In the genomic region with DNA sequence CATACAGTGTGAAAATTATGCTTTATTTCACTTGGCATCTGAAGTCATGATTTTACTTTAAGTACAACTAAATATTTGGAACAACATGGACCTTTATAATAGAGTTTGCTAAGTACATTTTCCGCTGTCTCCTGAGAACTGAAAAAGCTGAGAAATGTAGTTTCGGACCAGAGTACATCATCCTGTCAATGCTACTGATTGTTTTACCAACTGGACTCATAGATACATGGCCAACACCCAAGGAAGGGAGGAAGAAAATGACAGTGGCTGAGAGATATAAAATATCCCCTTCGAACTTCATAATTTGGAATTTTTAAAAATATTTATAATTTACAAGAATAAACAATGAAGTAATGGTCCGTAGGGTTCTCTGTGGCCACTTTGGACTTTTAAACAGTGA, we compare ENCODE assay signal across 24 cellular contexts.
"Had no signal": no experiment of that assay in that cellular context is flagged by ENCODE, and none has a peak within 500 bp of the region (broad histone marks: within the 10 kb centered on the region; RNA-seq: fewer than 3 reads in every experiment).

No MANE protein-coding gene starts in this region.

- ATAC-seq: HepG2, K562, Panc1, PC-3, SK-N-SH treated with all-trans-retinoic acid at 6 μM for 48 hours had no signal

- H3K4me1 Mint-ChIP-seq: IgD-negative memory B cell had no signal

- H3K27me3 ChIP-seq: SJCRH30 had no signal

- H3K27ac ChIP-seq: KMS-11, RWPE1, SJCRH30 had no signal

- H3K4me3 ChIP-seq: K562, SJCRH30 had no signal

- H3K36me3 ChIP-seq: SJCRH30 had no signal

- H3K36me3 Mint-ChIP-seq: IgD-negative memory B cell had no signal

- DNase-seq: Kasumi-1, MM.1S, NCI-H1092 treated with DMSO at 0.1 percent for 48 hours, NCI-H1436, NCI-H187, NCI-H2029, NCI-H2081 treated with DMSO at 0.1 percent for 48 hours, NCI-H2171, NCI-H226, NCI-H446, NCI-H510A, NCI-H524 treated with DMSO at 0.1 percent for 48 hours, NCI-H69, NCI-H774, PC-3, SHP77 treated with DMSO at 0.1 percent for 48 hours, SJCRH30 had no signal

- H3K27ac Mint-ChIP-seq: IgD-negative memory B cell had no signal

- H3K4me3 Mint-ChIP-seq: IgD-negative memory B cell had no signal
